Comparison of ENCODE assay signal across 9 cellular contexts in the genomic region with DNA sequence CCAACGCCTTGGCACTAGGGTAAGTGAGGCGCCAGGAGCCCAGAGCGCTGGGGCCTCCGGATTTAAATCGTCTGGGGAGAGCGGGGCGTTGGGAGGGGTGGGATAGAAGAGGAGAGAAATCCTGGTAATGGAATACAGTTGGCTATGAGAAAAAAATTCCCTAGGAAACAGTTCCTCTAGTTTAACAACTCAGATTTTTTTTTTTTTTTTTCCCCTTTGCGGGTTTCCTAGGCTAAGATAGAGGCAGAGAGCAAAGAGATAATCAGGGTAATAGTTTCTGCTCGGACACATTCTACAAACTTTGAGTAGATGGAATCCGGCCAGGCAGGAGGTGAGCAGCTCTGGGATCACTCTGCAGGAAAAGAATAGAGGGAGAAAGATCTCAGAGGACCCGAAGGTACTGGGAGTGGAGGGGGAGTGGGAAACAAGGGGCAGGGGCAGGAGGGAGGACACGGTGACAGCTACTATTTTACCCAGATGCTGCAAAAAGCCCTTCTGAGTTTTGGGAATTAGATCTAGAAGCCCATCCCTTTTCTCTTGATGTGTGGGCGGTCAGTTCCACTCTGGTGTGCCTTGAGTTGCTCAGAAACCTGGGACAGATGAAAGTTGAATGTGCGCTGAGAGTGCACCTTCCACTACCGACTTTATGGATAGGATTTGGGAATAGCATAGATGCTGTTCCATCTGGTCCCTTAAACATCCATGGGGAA. TPM values are rescaled to one million over a fixed set of nuclear protein-coding genes. Genes with fewer than 3 reads are reported as not detected.
A peak's percentile ranks its signal among the peaks of the same experiment; 100 is the strongest.
DNase-seq lines count a peak whose midpoint lies in the region; ATAC-seq lines count a peak whose summit lies in the region.
"Had no signal": no experiment of that assay in that cellular context is flagged by ENCODE, and none has a peak within 500 bp of the region (broad histone marks: within the 10 kb centered on the region; RNA-seq: fewer than 3 reads in every experiment).

No MANE protein-coding gene starts in this region.

- no peaks in the 10 kb centered on the region for H3K9me3 Mint-ChIP-seq in naive thymus-derived CD8-positive, alpha-beta T cell

- peaks cover 5 to 12% (median 8%) of the 10 kb centered on the region in 4 donors for H3K4me1 Mint-ChIP-seq in naive thymus-derived CD8-positive, alpha-beta T cell

- peaks cover 2% of the 10 kb centered on the region for H3K4me1 ChIP-seq in effector memory CD4-positive, alpha-beta T cell (ENCODE audit: control insufficient read depth, insufficient read depth, low read length, poor library complexity, severe bottlenecking)

- DNase-seq in ACHN (peak; percentile 46), MG63 (no peak), RPMI8226 (no peak), NAMALWA (ENCODE audit: low spot score) (no peak)
- DNase-seq in effector memory CD4-positive, alpha-beta T cell: no peak
- no peak for DNase-seq in naive thymus-derived CD8-positive, alpha-beta T cell
- DNase-seq: activated gamma-delta T cell had no signal

- no peaks in the 10 kb centered on the region for H3K27me3 ChIP-seq in MG63
- peaks cover 7% of the 10 kb centered on the region for H3K27me3 ChIP-seq in effector memory CD4-positive, alpha-beta T cell (replicated peaks; ENCODE audit: control insufficient read depth, insufficient read depth, low read length, poor library complexity, severe bottlenecking)

- no peaks in the 10 kb centered on the region for H3K36me3 ChIP-seq in MG63
- no peaks in the 10 kb centered on the region for H3K36me3 ChIP-seq in effector memory CD4-positive, alpha-beta T cell (ENCODE audit: control insufficient read depth, insufficient read depth, low read length)

- POLR2A ChIA-PET in naive thymus-derived CD8-positive, alpha-beta T cell (lab: Charles Lee): no interaction called here

- no peak overlapping the region for H3K27ac ChIP-seq in effector memory CD4-positive, alpha-beta T cell (ENCODE audit: insufficient read depth, low read length, poor library complexity, severe bottlenecking)

- peak overlapping the region; percentile 80 to 89 (median 87) for H3K4me3 Mint-ChIP-seq in naive thymus-derived CD8-positive, alpha-beta T cell

- H3K9me3 ChIP-seq in MG63: no peaks in the 10 kb centered on the region
- H3K9me3 ChIP-seq in effector memory CD4-positive, alpha-beta T cell (ENCODE audit: control insufficient read depth, low read length): no peaks in the 10 kb centered on the region

- peak overlapping the region; percentile 51 for H3K4me3 ChIP-seq in MG63
- H3K4me3 ChIP-seq in effector memory CD4-positive, alpha-beta T cell (ENCODE audit: insufficient read depth, low read depth, low read length, poor library complexity, severe bottlenecking): peak overlapping the region; percentile 64

- in situ Hi-C loops in ACHN (cut with HindIII; ENCODE audit: low pct_ligation_motif_present, low pct_unique_long_range_greater_than_20kb, low sequenced_read_pairs): no loop called here

- peaks cover 0 to 5% (median 0%) of the 10 kb centered on the region in 3 donors for H3K36me3 Mint-ChIP-seq in naive thymus-derived CD8-positive, alpha-beta T cell

- ATAC-seq in naive thymus-derived CD8-positive, alpha-beta T cell: no peak
- ATAC-seq in HG03460 (IDR thresholded peaks at IDR 0.05; ENCODE audit: unreplicated experiment) (no peak), GM21528 (IDR thresholded peaks at IDR 0.05; ENCODE audit: low FRiP score, unreplicated experiment) (no peak)

- peaks cover 10 to 44% (median 24%) of the 10 kb centered on the region in 5 donors for H3K27me3 Mint-ChIP-seq in naive thymus-derived CD8-positive, alpha-beta T cell

- peak overlapping the region in 3 of 10 donors; percentile 60 to 79 (median 71) for H3K27ac Mint-ChIP-seq in naive thymus-derived CD8-positive, alpha-beta T cell

RNA-seq across cellular contexts. Expression of a gene that starts 0.4 kb away (rescaled TPM):
- 11.0 and 24.5 TPM in 2 replicates for total RNA-seq in MG63 (2014; rRNA removed; shearing (Covaris generic); ENCODE audit: low replicate concordance)
- not detected for total RNA-seq in naive thymus-derived CD8-positive, alpha-beta T cell
- not detected for polyA plus RNA-seq in naive thymus-derived CD8-positive, alpha-beta T cell

Comparison
In these comparisons a context has a peak if more than half of its experiments do, and no peak if none do; other contexts are left out.
1. RNA of a gene that starts 0.4 kb away (total RNA-seq): 11.0 to 24.5 TPM in MG63; not detected in naive thymus-derived CD8-positive, alpha-beta T cell; every median in the first group is over 10 times any median in the second.